In the genomic region with DNA sequence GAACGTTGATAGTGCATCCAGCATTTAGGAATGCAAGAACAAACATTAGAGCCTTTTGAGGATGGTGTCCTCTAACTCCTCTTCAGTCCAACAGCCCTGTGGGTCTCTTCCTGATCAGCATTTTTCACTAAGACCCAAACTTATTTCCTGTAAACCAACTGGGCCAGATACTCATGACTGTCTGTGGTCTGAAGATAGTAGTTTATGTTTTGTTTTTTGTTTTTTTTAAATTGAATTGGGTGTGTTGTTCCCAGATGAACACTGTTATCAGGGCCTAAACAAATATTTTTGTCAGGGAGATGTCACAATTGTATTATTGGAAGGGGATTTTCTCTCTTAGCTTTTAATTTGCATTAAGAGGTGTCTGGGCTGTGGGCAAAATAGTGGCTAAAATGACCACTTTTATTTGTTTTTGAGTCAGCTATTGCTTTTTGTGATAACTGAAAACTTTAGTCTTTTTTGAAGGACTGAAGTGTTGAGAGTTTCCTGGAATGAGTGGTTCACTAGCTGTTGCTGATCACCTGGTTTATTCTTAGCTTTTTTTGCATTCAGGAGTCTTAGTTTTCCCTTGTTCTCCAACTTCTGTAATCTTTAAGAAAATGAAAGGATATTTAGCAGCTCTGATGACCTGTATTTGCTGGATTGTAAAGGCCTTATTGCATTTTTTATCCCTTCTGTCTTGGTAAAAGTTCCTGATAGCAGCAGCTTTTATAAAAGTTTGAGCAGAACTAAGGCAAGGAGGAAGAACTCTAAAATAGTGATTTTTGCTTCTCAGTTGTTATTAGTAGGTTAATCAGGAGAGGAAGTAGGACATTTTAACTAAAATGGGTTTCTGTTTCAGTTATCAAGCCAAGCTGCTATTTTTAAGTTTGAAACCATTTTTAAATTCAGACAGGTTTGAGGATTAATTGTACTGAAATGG, we compare ENCODE assay signal across 8 cellular contexts. TPM values are rescaled to one million over a fixed set of nuclear protein-coding genes. Genes with fewer than 3 reads are reported as not detected.
DNase-seq lines count a peak whose midpoint lies in the region; ATAC-seq and TF ChIP-seq lines count a peak whose summit lies in the region.

No MANE protein-coding gene starts in this region.

- DNase-seq in Calu3 (no peak), GM20000 (ENCODE audit: low spot score) (peak; percentile 32), erythroblast (lab: John Stamatoyannopoulos, UW) (peak; percentile 56 to 77), islet precursor cell (no peak), GM03348 (ENCODE audit: low spot score) (no peak), dedifferentiated amniotic fluid mesenchymal stem cell (ENCODE audit: extremely low spot score) (no peak)
- no peak for DNase-seq in activated CD8-positive, alpha-beta memory T cell treated with anti-CD3 and anti-CD28 coated beads for 24 hours

- ATAC-seq in HG03469 (IDR thresholded peaks at IDR 0.05; ENCODE audit: unreplicated experiment), result peak; percentile 46

- no peaks in the 10 kb centered on the region for H3K27me3 Mint-ChIP-seq in Calu3 (ENCODE audit: unreplicated experiment)

- intact Hi-C loops in Calu3 (cut with micrococcal nuclease; ENCODE audit: unreplicated experiment), result loop anchor here (2.0 to 10.0 kb wide), 4 partner anchors 62 to 930 kb away; no protein-coding TSS in a partner anchor

- no peak overlapping the region for H3K4me3 Mint-ChIP-seq in Calu3 (ENCODE audit: low read depth, unreplicated experiment)

- CTCF ChIA-PET in Calu3 (lab: Charles Lee), result interaction anchor here (0.6 to 0.9 kb wide), 3 partner anchors 27 to 1223 kb away, joined by 3 read pairs; no protein-coding TSS in a partner anchor

- no peaks in the 10 kb centered on the region for H3K9me3 Mint-ChIP-seq in Calu3 (ENCODE audit: low read depth, unreplicated experiment)

- peaks cover 12% of the 10 kb centered on the region for H3K36me3 Mint-ChIP-seq in Calu3 (ENCODE audit: insufficient read depth, unreplicated experiment)

- no peak for TF ChIP-seq POLR2A in erythroblast (IDR thresholded peaks at IDR 0.05; ENCODE audit: low read length)

- BruUV-seq in Calu3 (replicated peaks; lab: Mats Ljungman, UMichigan), result no TSS peak

- peak overlapping the region; percentile 32 for H3K27ac Mint-ChIP-seq in Calu3 (ENCODE audit: unreplicated experiment)

- peaks cover 55% of the 10 kb centered on the region for H3K4me1 Mint-ChIP-seq in Calu3 (ENCODE audit: low read depth, unreplicated experiment)

- no peak for TF ChIP-seq CTCF in Calu3 (IDR thresholded peaks at IDR 0.05; ENCODE audit: unreplicated experiment)
- no peak for TF ChIP-seq CTCF in GM20000 (IDR thresholded peaks at IDR 0.05; ENCODE audit: extremely low read depth, missing control alignments)

RNA-seq across cellular contexts. Expression of a gene that starts 5.5 kb away (rescaled TPM):
- 65.8 and 76.3 TPM in 2 replicates for total RNA-seq in Calu3 (2022)

Comparison
In these comparisons a context has a peak if more than half of its experiments do, and no peak if none do; other contexts are left out.
1. DNase-seq: peak in GM20000 (single experiment) and erythroblast (2 of 2); none in Calu3 (single experiment), islet precursor cell (single experiment), activated CD8-positive, alpha-beta memory T cell treated with anti-CD3 and anti-CD28 coated beads for 24 hours (single experiment), GM03348 (single experiment) and dedifferentiated amniotic fluid mesenchymal stem cell (single experiment).